In the genomic region with DNA sequence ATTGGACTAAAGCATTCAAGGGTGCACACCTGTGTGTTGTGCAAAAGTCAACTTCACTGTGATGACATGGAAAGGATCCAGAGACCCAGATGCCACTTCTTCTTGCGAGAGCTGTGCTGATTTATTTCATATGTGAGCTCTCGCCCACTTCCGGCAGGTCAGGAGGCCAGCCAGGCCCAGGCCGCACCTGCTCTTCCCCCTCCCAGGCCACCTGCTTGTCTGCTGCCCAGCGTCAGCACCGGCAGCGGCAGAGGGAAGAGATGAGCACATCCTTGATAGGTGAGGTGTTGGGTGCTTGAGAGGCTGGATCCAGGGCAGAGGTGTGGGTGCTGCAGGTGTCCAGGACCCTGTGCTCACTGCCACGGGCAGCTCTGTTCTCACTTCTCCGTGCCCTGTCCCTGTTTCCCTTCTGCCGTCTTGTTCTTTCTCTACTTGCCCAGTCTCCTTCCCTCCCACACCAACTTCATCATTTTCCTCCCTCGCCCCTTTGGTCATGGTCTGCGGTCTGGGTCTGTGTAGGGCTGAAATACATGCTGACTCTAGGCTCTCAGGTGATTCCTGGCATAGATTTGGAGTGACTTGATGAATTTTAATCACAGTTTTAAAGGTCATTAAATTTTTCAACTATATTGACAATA, we compare ENCODE assay signal across 15 cellular contexts.
A peak's percentile ranks its signal among the peaks of the same experiment; 100 is the strongest.
DNase-seq lines count a peak whose midpoint lies in the region; ATAC-seq and TF ChIP-seq lines count a peak whose summit lies in the region.
"Had no signal": no experiment of that assay in that cellular context is flagged by ENCODE, and none has a peak within 500 bp of the region (broad histone marks: within the 10 kb centered on the region; RNA-seq: fewer than 3 reads in every experiment).

No MANE protein-coding gene starts in this region.

- POLR2A ChIA-PET in activated CD4-positive, alpha-beta memory T cell treated with anti-CD3 and anti-CD28 coated beads for 36 hours (lab: Charles Lee), result no interaction called here

- H3K9me3 Mint-ChIP-seq in activated CD4-positive, alpha-beta memory T cell treated with anti-CD3 and anti-CD28 coated beads for 36 hours, result no peaks in the 10 kb centered on the region
- H3K9me3 Mint-ChIP-seq: T-helper 1 cell treated with Interleukin-12 subunit alpha and Interleukin-12 subunit beta and Interleukin-4 antibody, amounts not matched to agents 30 μg/mL and 1 μg/mL, for 36 hours had no signal

- ATAC-seq in lung (ENCODE audit: insufficient read depth, low FRiP score) (no peak), GM19455 (IDR thresholded peaks at IDR 0.05; ENCODE audit: unreplicated experiment) (no peak)
- ATAC-seq: GM12878 had no signal

- H3K27me3 ChIP-seq in ascending aorta (no peaks in the 10 kb centered on the region), lung (ENCODE audit: control insufficient read depth, insufficient read depth) (no peaks in the 10 kb centered on the region), transverse colon (no peaks in the 10 kb centered on the region)

- 74 to 88% methylated on average over 12 of the region's 12 CpGs for WGBS in lung, 2 donors
- 49 to 75% methylated on average over 4 to 12 of the region's 12 CpGs for WGBS in transverse colon (ENCODE audit: low coverage in 1 of 2), 2 donors

- DNase-seq in activated CD8-positive, alpha-beta memory T cell treated with anti-CD3 and anti-CD28 coated beads for 24 hours, result peak; percentile 26
- DNase-seq in activated CD8-positive, alpha-beta memory T cell treated with anti-CD3 and anti-CD28 coated beads, Interleukin-2, amount 50 U/mL, for 4 hours, result no peak
- DNase-seq in ascending aorta (ENCODE audit: low spot score in 2 of 2) (peak in 1 of 2 donors; percentile 61), lung (ENCODE audit: low spot score) (no peak), transverse colon (no peak), GDM1 (lab: John Stamatoyannopoulos, UW) (no peak)
- DNase-seq in activated CD4-positive, alpha-beta memory T cell treated with anti-CD3 and anti-CD28 coated beads for 36 hours, result no peak
- DNase-seq: ACHN; activated naive CD4-positive, alpha-beta T cell treated with anti-CD3 and anti-CD28 coated beads, Interleukin-2, amount 50 U/mL, for 16 hours; GOT3; mesenchymal stem cell; NCI-H1436 treated with DMSO at 0.1 percent for 48 hours had no signal

- H3K4me1 Mint-ChIP-seq in activated CD4-positive, alpha-beta memory T cell treated with anti-CD3 and anti-CD28 coated beads for 36 hours (ENCODE audit: low read depth), result no peaks in the 10 kb centered on the region

- in situ Hi-C loops in transverse colon (cut with MboI; ENCODE audit: low pct_ligation_motif_present in 1 of 4, low pct_unique_long_range_greater_than_20kb in 1 of 4, low sequenced_read_pairs in 3 of 4), result no loop called here

- no peak for TF ChIP-seq CTCF in ascending aorta (IDR thresholded peaks at IDR 0.05)
- TF ChIP-seq CTCF in lung (IDR thresholded peaks at IDR 0.05; ENCODE audit: control extremely low read depth, extremely low read depth), result no peak
- no peak for TF ChIP-seq CTCF in transverse colon (IDR thresholded peaks at IDR 0.05)

- H3K4me1 ChIP-seq in ascending aorta, result peaks cover 54 to 97% of the 10 kb centered on the region in 2 donors
- peaks cover 12 to 25% of the 10 kb centered on the region in 2 donors for H3K4me1 ChIP-seq in lung (ENCODE audit: control insufficient read depth in 2 of 2, insufficient read depth in 2 of 2, low read length in 2 of 2)
- peaks cover 42 to 87% (median 79%) of the 10 kb centered on the region in 4 donors for H3K4me1 ChIP-seq in transverse colon

- no peak for TF ChIP-seq EP300 in transverse colon (IDR thresholded peaks at IDR 0.05; ENCODE audit: low read depth)

- H3K36me3 ChIP-seq in ascending aorta (peaks cover 12 to 33% of the 10 kb centered on the region in 2 donors), lung (ENCODE audit: control insufficient read depth in 2 of 2, insufficient read depth in 2 of 2, low read length in 2 of 2) (peaks cover 0 to 6% of the 10 kb centered on the region in 2 donors), transverse colon (no peaks in the 10 kb centered on the region)

- H3K27me3 Mint-ChIP-seq in activated CD4-positive, alpha-beta memory T cell treated with anti-CD3 and anti-CD28 coated beads for 36 hours, result no peaks in the 10 kb centered on the region

- intact Hi-C loops in ascending aorta (cut with DNase I), result loop anchor here (5.0 kb wide), 1 partner anchor 407 kb away; no protein-coding TSS in a partner anchor
- intact Hi-C loops in transverse colon (cut with DNase I; ENCODE audit: low total_unique reads), result loop anchor here (10.0 kb wide), 1 partner anchor 50 kb away; no protein-coding TSS in a partner anchor
- intact Hi-C loops in activated CD4-positive, alpha-beta memory T cell treated with anti-CD3 and anti-CD28 coated beads for 36 hours (cut with micrococcal nuclease), result no loop called here

- no peak overlapping the region for H3K4me3 Mint-ChIP-seq in activated CD4-positive, alpha-beta memory T cell treated with anti-CD3 and anti-CD28 coated beads for 36 hours
- H3K4me3 Mint-ChIP-seq: T-helper 1 cell treated with Interleukin-12 subunit alpha and Interleukin-12 subunit beta and Interleukin-4 antibody, amounts not matched to agents 30 μg/mL and 1 μg/mL, for 36 hours had no signal

- CTCF ChIA-PET in activated CD4-positive, alpha-beta memory T cell treated with anti-CD3 and anti-CD28 coated beads for 36 hours (lab: Charles Lee), result interaction anchor here (1.3 kb wide), 1 partner anchor 393 kb away, joined by 3 read pairs; no protein-coding TSS in a partner anchor

- H3K4me3 ChIP-seq in ascending aorta, result peak overlapping the region in 1 of 2 donors; percentile 33
- H3K4me3 ChIP-seq in lung, result no peak overlapping the region
- H3K4me3 ChIP-seq in transverse colon, result no peak overlapping the region
- H3K4me3 ChIP-seq: GM12878 had no signal

- TF ChIP-seq POLR2A in transverse colon (IDR thresholded peaks at IDR 0.05), result no peak

- H3K9me3 ChIP-seq in ascending aorta, result no peaks in the 10 kb centered on the region
- no peaks in the 10 kb centered on the region for H3K9me3 ChIP-seq in lung (ENCODE audit: control insufficient read depth in 2 of 2, insufficient read depth in 1 of 2, low read length in 1 of 2)
- no peaks in the 10 kb centered on the region for H3K9me3 ChIP-seq in transverse colon

- H3K27ac Mint-ChIP-seq in activated CD4-positive, alpha-beta memory T cell treated with anti-CD3 and anti-CD28 coated beads for 36 hours, result no peak overlapping the region
- H3K27ac Mint-ChIP-seq: T-helper 1 cell treated with Interleukin-12 subunit alpha and Interleukin-12 subunit beta and Interleukin-4 antibody, amounts not matched to agents 30 μg/mL and 1 μg/mL, for 36 hours had no signal

- H3K27ac ChIP-seq in ascending aorta, result peak overlapping the region; percentile 84 to 95
- peak overlapping the region; percentile 2 to 36 for H3K27ac ChIP-seq in lung (ENCODE audit: low read depth in 1 of 2, low read length in 1 of 2)
- peak overlapping the region; percentile 36 to 75 (median 68) for H3K27ac ChIP-seq in transverse colon

- no peaks in the 10 kb centered on the region for H3K36me3 Mint-ChIP-seq in activated CD4-positive, alpha-beta memory T cell treated with anti-CD3 and anti-CD28 coated beads for 36 hours

Comparison
In these comparisons a context has a peak if more than half of its experiments do, and no peak if none do; other contexts are left out.
1. H3K27ac ChIP-seq: peak in every context shown above with its lines; median percentile 90 in ascending aorta; 68 in transverse colon; 19 in lung.